Comparison of ENCODE assay signal across 25 cellular contexts in the genomic region with DNA sequence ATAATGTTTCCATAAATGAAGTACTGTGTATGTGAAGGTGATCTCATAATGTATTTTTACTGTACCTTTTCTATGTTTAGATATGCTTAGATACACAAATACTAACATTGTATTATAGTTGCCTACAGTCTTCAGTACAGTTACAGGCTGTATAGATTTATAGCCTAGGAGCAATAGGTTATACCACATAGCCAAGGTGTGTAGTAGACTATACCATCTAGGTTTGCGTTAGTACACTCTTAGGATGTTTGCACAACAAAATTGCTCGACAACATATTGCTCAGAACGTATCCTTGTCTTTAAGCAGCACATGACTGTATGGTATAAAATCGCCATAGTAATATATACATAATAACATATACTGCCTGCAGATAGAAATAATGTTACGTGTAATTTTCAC. TPM values are rescaled to one million over a fixed set of nuclear protein-coding genes. Genes with fewer than 3 reads are reported as not detected.
DNase-seq lines count a peak whose midpoint lies in the region; ATAC-seq and TF ChIP-seq lines count a peak whose summit lies in the region.
"Had no signal": no experiment of that assay in that cellular context is flagged by ENCODE, and none has a peak within 500 bp of the region (broad histone marks: within the 10 kb centered on the region; RNA-seq: fewer than 3 reads in every experiment).

No MANE protein-coding gene starts in this region.

- no peaks in the 10 kb centered on the region for H3K9me3 Mint-ChIP-seq in natural killer cell
- no peaks in the 10 kb centered on the region for H3K9me3 Mint-ChIP-seq in natural killer cell treated with Interleukin-12 subunit alpha and Interleukin-12 subunit beta and Interleukin-15 and Interleukin-18, amount 100 ng/mL, for 72 hours
- H3K9me3 Mint-ChIP-seq in stimulated activated naive CD8-positive, alpha-beta T cell treated with anti-CD3 and anti-CD28 coated beads, Interleukin-15, amount 100 ng/mL, for 72 hours = no peaks in the 10 kb centered on the region
- H3K9me3 Mint-ChIP-seq: CD8-positive, alpha-beta memory T cell had no signal

- no peaks in the 10 kb centered on the region for H3K36me3 Mint-ChIP-seq in natural killer cell
- H3K36me3 Mint-ChIP-seq in natural killer cell treated with Interleukin-12 subunit alpha and Interleukin-12 subunit beta and Interleukin-15 and Interleukin-18, amount 100 ng/mL, for 72 hours = peaks cover 10% of the 10 kb centered on the region

- no peak for ATAC-seq in natural killer cell
- ATAC-seq in natural killer cell treated with Interleukin-12 subunit alpha and Interleukin-12 subunit beta and Interleukin-15 and Interleukin-18, amount 100 ng/mL, for 72 hours = no peak
- ATAC-seq in stimulated activated naive CD8-positive, alpha-beta T cell treated with anti-CD3 and anti-CD28 coated beads, Interleukin-15, amount 100 ng/mL, for 72 hours = no peak
- ATAC-seq: A549, HCT116, HepG2, K562, Right ventricle myocardium inferior, SK-N-SH treated with all-trans-retinoic acid at 6 μM for 48 hours had no signal

- peak overlapping the region; percentile 30 for H3K27ac ChIP-seq in neutrophil
- H3K27ac ChIP-seq: A549, PC-9, SJCRH30 had no signal

- no peaks in the 10 kb centered on the region for H3K27me3 Mint-ChIP-seq in natural killer cell (ENCODE audit: low read depth in 2 of 2)
- no peaks in the 10 kb centered on the region for H3K27me3 Mint-ChIP-seq in natural killer cell treated with Interleukin-12 subunit alpha and Interleukin-12 subunit beta and Interleukin-15 and Interleukin-18, amount 100 ng/mL, for 72 hours
- H3K27me3 Mint-ChIP-seq in stimulated activated naive CD8-positive, alpha-beta T cell treated with anti-CD3 and anti-CD28 coated beads, Interleukin-15, amount 100 ng/mL, for 72 hours = no peaks in the 10 kb centered on the region
- H3K27me3 Mint-ChIP-seq: CD8-positive, alpha-beta memory T cell had no signal

- H3K4me3 Mint-ChIP-seq in natural killer cell = no peak overlapping the region
- H3K4me3 Mint-ChIP-seq in natural killer cell treated with Interleukin-12 subunit alpha and Interleukin-12 subunit beta and Interleukin-15 and Interleukin-18, amount 100 ng/mL, for 72 hours = no peak overlapping the region
- no peak overlapping the region for H3K4me3 Mint-ChIP-seq in stimulated activated naive CD8-positive, alpha-beta T cell treated with anti-CD3 and anti-CD28 coated beads, Interleukin-15, amount 100 ng/mL, for 72 hours

- H3K36me3 ChIP-seq in neutrophil = peaks cover 22% of the 10 kb centered on the region

- TF ChIP-seq CTCF in natural killer cell (IDR thresholded peaks at IDR 0.05) = no peak
- no peak for TF ChIP-seq CTCF in LNCaP clone FGC (IDR thresholded peaks at IDR 0.05; ENCODE audit: control insufficient read depth, extremely low read depth, insufficient read depth)
- no peak for TF ChIP-seq CTCF in neutrophil (IDR thresholded peaks at IDR 0.05)

- H3K4me3 ChIP-seq in LNCaP clone FGC (ENCODE audit: low read depth, low read length) (no peak overlapping the region), neutrophil (ENCODE audit: low read depth in 1 of 2, low read length in 1 of 2) (no peak overlapping the region)
- H3K4me3 ChIP-seq: A549, K562, MG63, PC-9, SJCRH30 had no signal

- peaks cover 2 to 13% of the 10 kb centered on the region in 2 experiments for H3K4me1 ChIP-seq in neutrophil (ENCODE audit: control insufficient read depth in 1 of 2, insufficient read depth in 1 of 2, low read depth in 1 of 2, low read length in 1 of 2)
- H3K4me1 ChIP-seq: SJCRH30 had no signal

- H3K27ac Mint-ChIP-seq in natural killer cell = peak overlapping the region; percentile 21 to 74
- H3K27ac Mint-ChIP-seq in natural killer cell treated with Interleukin-12 subunit alpha and Interleukin-12 subunit beta and Interleukin-15 and Interleukin-18, amount 100 ng/mL, for 72 hours = no peak overlapping the region
- H3K27ac Mint-ChIP-seq in stimulated activated naive CD8-positive, alpha-beta T cell treated with anti-CD3 and anti-CD28 coated beads, Interleukin-15, amount 100 ng/mL, for 72 hours = no peak overlapping the region

- peaks cover 81 to 91% of the 10 kb centered on the region in 2 donors for H3K4me1 Mint-ChIP-seq in natural killer cell
- peaks cover 60 to 67% of the 10 kb centered on the region in 2 donors for H3K4me1 Mint-ChIP-seq in natural killer cell treated with Interleukin-12 subunit alpha and Interleukin-12 subunit beta and Interleukin-15 and Interleukin-18, amount 100 ng/mL, for 72 hours (ENCODE audit: low read depth in 2 of 2)
- H3K4me1 Mint-ChIP-seq in stimulated activated naive CD8-positive, alpha-beta T cell treated with anti-CD3 and anti-CD28 coated beads, Interleukin-15, amount 100 ng/mL, for 72 hours = peaks cover 64% of the 10 kb centered on the region

- no peaks in the 10 kb centered on the region for H3K27me3 ChIP-seq in neutrophil
- H3K27me3 ChIP-seq: MG63, SJCRH30 had no signal

- intact Hi-C loops in natural killer cell (cut with micrococcal nuclease) = loop anchor here (5.0 kb wide), 1 partner anchor 39 kb away; no protein-coding TSS in a partner anchor

- no peaks in the 10 kb centered on the region for H3K9me3 ChIP-seq in neutrophil
- H3K9me3 ChIP-seq: A549, MG63, SJCRH30 had no signal

- DNase-seq in natural killer cell (no peak), LNCaP clone FGC (ENCODE audit: low read depth) (peak; percentile 34), nucleus accumbens (lab: John Stamatoyannopoulos, UW) (no peak), MV-4-11 (lab: John Stamatoyannopoulos, UW) (no peak)
- no peak for DNase-seq in natural killer cell treated with Interleukin-12 subunit alpha and Interleukin-12 subunit beta and Interleukin-15 and Interleukin-18, amount 100 ng/mL, for 72 hours (ENCODE audit: low spot score)
- DNase-seq in stimulated activated naive CD8-positive, alpha-beta T cell treated with anti-CD3 and anti-CD28 coated beads, Interleukin-15, amount 100 ng/mL, for 72 hours = no peak
- DNase-seq: AML-193; C1 segment of cervical spinal cord; CD8-positive, alpha-beta memory T cell; DMS153; DND-41; MG63; NCI-H2029; NCI-H446; NCI-H524 treated with DMSO at 0.1 percent for 48 hours; NCI-H82; PC-9; SJCRH30 had no signal

RNA-seq across cellular contexts. Expression of a gene that starts 42.9 kb away (rescaled TPM):
- total RNA-seq in natural killer cell = 100 to 1,000 TPM; 225 to 245 (median 226) TPM
- total RNA-seq in natural killer cell treated with Interleukin-12 subunit alpha and Interleukin-12 subunit beta and Interleukin-15 and Interleukin-18, amount 100 ng/mL, for 72 hours = 100 to 1,000 TPM; 136 to 146 TPM

Comparison
In these comparisons a context has a peak if more than half of its experiments do, and no peak if none do; other contexts are left out.
1. H3K27ac Mint-ChIP-seq: peak in natural killer cell (2 of 2); none in natural killer cell treated with Interleukin-12 subunit alpha and Interleukin-12 subunit beta and Interleukin-15 and Interleukin-18, amount 100 ng/mL, for 72 hours (0 of 2) and stimulated activated naive CD8-positive, alpha-beta T cell treated with anti-CD3 and anti-CD28 coated beads, Interleukin-15, amount 100 ng/mL, for 72 hours (0 of 2).